8 cellular contexts compared by ENCODE assay signal in genomic region chr2:201780674-201781582, GRCh38. TPM values are rescaled to one million over a fixed set of nuclear protein-coding genes. Genes with fewer than 3 reads are reported as not detected.
A peak's percentile ranks its signal among the peaks of the same experiment; 100 is the strongest.
DNase-seq lines count a peak whose midpoint lies in the region; ATAC-seq lines count a peak whose summit lies in the region.

TSS of gene ALS2 (minus strand) at chr2:201780933. CDS start at chr2:201768885, 12,048 bp downstream.

- H3K23ac ChIP-seq in mesenchymal stem cell (ENCODE audit: low read length in 2 of 2): peak within 1 kb of the TSS in 1 of 2 experiments; percentile 9

- peak; percentile 93 for ATAC-seq in GM21360 (IDR thresholded peaks at IDR 0.05; ENCODE audit: unreplicated experiment)

- peak within 1 kb of the TSS; percentile 57 to 77 for H3K4ac ChIP-seq in mesenchymal stem cell (ENCODE audit: low read depth in 1 of 2, low read length in 2 of 2)

- WGBS in mesenchymal stem cell: 0% methylated on average over 54 of the region's 63 CpGs

- peak within 1 kb of the TSS in 1 of 2 experiments; percentile 64 for H3K14ac ChIP-seq in mesenchymal stem cell (ENCODE audit: low read length in 2 of 2)

- H3K27ac ChIP-seq in mesenchymal stem cell (ENCODE audit: low read length, poor library complexity, severe bottlenecking): peak within 1 kb of the TSS; percentile 72

- peak within 1 kb of the TSS; percentile 35 for H2BK120ac ChIP-seq in mesenchymal stem cell (ENCODE audit: low read depth, low read length)

- peak within 1 kb of the TSS; percentile 40 for H4K91ac ChIP-seq in mesenchymal stem cell (ENCODE audit: low read length)

- peak within 1 kb of the TSS; percentile 87 for H4K8ac ChIP-seq in mesenchymal stem cell (ENCODE audit: low read length)

- H3K4me3 ChIP-seq in endocrine pancreas (ENCODE audit: control insufficient read depth, insufficient read depth, low read length) (peak within 1 kb of the TSS; percentile 94), mesenchymal stem cell (ENCODE audit: insufficient read depth in 1 of 2, low read depth in 1 of 2, low read length in 2 of 2) (peak within 1 kb of the TSS; percentile 72 to 99)

- DNase-seq in COLO668 (lab: John Stamatoyannopoulos, UW; ENCODE audit: unreplicated experiment) (peak; percentile 97), HT1080 (ENCODE audit: low read depth) (peak; percentile 99), NOMO-1 treated with DMSO at 0.1 percent for 48 hours (lab: John Stamatoyannopoulos, UW; ENCODE audit: unreplicated experiment) (peak; percentile 93), mesenchymal stem cell (peak; percentile 98)
- DNase-seq in activated CD8-positive, alpha-beta memory T cell treated with anti-CD3 and anti-CD28 coated beads for 48 hours (ENCODE audit: low read depth in 2 of 3, low spot score in 2 of 3): peak; percentile 71 to 88 (median 77)
- peak; percentile 88 for DNase-seq in stimulated activated CD8-positive, alpha-beta memory T cell treated with anti-CD3 and anti-CD28 coated beads, Interleukin-12 subunit alpha, Interleukin-12 subunit beta, amount 100 ng/mL, for 4 hours (ENCODE audit: low read depth)

- H2AFZ ChIP-seq in mesenchymal stem cell (ENCODE audit: low read depth, low read length): peak within 1 kb of the TSS; percentile 89

- peaks cover 40% of the 10 kb centered on the region for H3K4me1 ChIP-seq in endocrine pancreas (ENCODE audit: control insufficient read depth, insufficient read depth, low read length)
- peaks cover 2% of the 10 kb centered on the region for H3K4me1 ChIP-seq in mesenchymal stem cell (ENCODE audit: control insufficient read depth, insufficient read depth, low read depth, low read length)

- H3K27me3 ChIP-seq in endocrine pancreas (ENCODE audit: control insufficient read depth, insufficient read depth, low read length): no peaks in the 10 kb centered on the region
- H3K27me3 ChIP-seq in mesenchymal stem cell (ENCODE audit: control insufficient read depth in 1 of 2, insufficient read depth in 1 of 2, low read length in 2 of 2): peaks cover 0 to 4% of the 10 kb centered on the region in 2 experiments

- H2BK12ac ChIP-seq in mesenchymal stem cell (ENCODE audit: low read length in 2 of 2): peak within 1 kb of the TSS in 1 of 2 experiments; percentile 66

- peak within 1 kb of the TSS; percentile 87 for H3K4me2 ChIP-seq in mesenchymal stem cell (ENCODE audit: low read length, poor library complexity, severe bottlenecking)

- H3K9me3 ChIP-seq in endocrine pancreas (ENCODE audit: control insufficient read depth, low read length): no peaks in the 10 kb centered on the region
- no peaks in the 10 kb centered on the region for H3K9me3 ChIP-seq in mesenchymal stem cell (ENCODE audit: control insufficient read depth, low read length)

- no peak within 1 kb of the TSS for H2AK5ac ChIP-seq in mesenchymal stem cell (ENCODE audit: low read length, severe bottlenecking)

- no peaks in the 10 kb centered on the region for H3K36me3 ChIP-seq in endocrine pancreas (ENCODE audit: control insufficient read depth, insufficient read depth, low read length)
- H3K36me3 ChIP-seq in mesenchymal stem cell (ENCODE audit: control insufficient read depth in 1 of 2, insufficient read depth in 2 of 2, low read depth in 1 of 2, low read length in 2 of 2): no peaks in the 10 kb centered on the region

- H2BK5ac ChIP-seq in mesenchymal stem cell (ENCODE audit: low read depth, low read length, poor library complexity, severe bottlenecking): peak within 1 kb of the TSS; percentile 69

- H3K9ac ChIP-seq in endocrine pancreas (ENCODE audit: control insufficient read depth, insufficient read depth, low read length): peak within 1 kb of the TSS; percentile 89
- H3K9ac ChIP-seq in mesenchymal stem cell (ENCODE audit: low read length): peak within 1 kb of the TSS; percentile 97

- peak within 1 kb of the TSS; percentile 56 to 92 for H3K18ac ChIP-seq in mesenchymal stem cell (ENCODE audit: low read depth in 1 of 2, low read length in 2 of 2)

- no peaks in the 10 kb centered on the region for H3K79me1 ChIP-seq in mesenchymal stem cell (replicated peaks; ENCODE audit: low read length, poor library complexity, severe bottlenecking)

- peak within 1 kb of the TSS; percentile 73 for H2BK15ac ChIP-seq in mesenchymal stem cell (ENCODE audit: low read depth, poor library complexity, severe bottlenecking)

RNA-seq across cellular contexts. Expression of gene ALS2, which starts in this region (rescaled TPM):
- total RNA-seq in HT1080 (2014; rRNA removed; shearing (Covaris generic)): 11.7 and 15.8 TPM in 2 replicates
- 13.4 and 15.1 TPM in 2 replicates for polyA plus RNA-seq in HT1080 (2015; cell fraction: cytosol; rRNA removed)
- 21.9 and 24.6 TPM in 2 replicates for polyA plus RNA-seq in HT1080 (2015; cell fraction: nucleus; rRNA removed)
- polyA plus RNA-seq in mesenchymal stem cell (2013, experiment 1 of 2): 15.3 TPM
- 16.0 TPM for polyA plus RNA-seq in mesenchymal stem cell (2013, experiment 2 of 2)

Comparison
In these comparisons a context has a peak if more than half of its experiments do, and no peak if none do; other contexts are left out.
1. Peak in every context shown above with its lines: DNase-seq, ATAC-seq, H3K4me3 ChIP-seq and H3K27ac ChIP-seq.